Comparison of ENCODE assay signal across 28 cellular contexts in the genomic region with DNA sequence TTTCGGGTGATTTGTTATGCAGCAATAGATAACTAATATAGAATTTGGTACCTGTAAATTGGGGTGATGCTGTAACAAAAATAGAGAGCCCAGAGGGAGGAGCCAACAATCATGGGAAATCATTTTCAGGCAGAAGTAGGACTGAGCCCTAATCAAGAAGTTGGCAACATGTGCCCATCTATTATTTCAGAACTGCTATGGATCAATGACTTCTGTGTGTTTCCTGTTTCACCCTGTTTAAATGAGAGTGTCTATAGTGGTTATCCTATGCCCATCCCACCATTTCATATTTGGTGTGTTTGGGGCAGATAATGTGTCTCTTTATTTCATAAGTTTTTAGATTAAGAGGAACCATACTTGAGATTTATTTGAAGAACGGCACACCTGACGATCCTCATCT.
"Had no signal": no experiment of that assay in that cellular context is flagged by ENCODE, and none has a peak within 500 bp of the region (broad histone marks: within the 10 kb centered on the region; RNA-seq: fewer than 3 reads in every experiment).

No MANE protein-coding gene starts in this region.

- H2AFZ ChIP-seq: hepatocyte had no signal

- H3K27me3 ChIP-seq: colonic mucosa, esophagus muscularis mucosa, esophagus squamous epithelium, foreskin keratinocyte, gastrocnemius medialis, heart left ventricle, heart right ventricle, hepatocyte had no signal

- H3K36me3 ChIP-seq: colonic mucosa, esophagus muscularis mucosa, esophagus squamous epithelium, gastrocnemius medialis, heart left ventricle, heart right ventricle had no signal

- H3K79me2 ChIP-seq: hepatocyte had no signal

- H3K4me2 ChIP-seq: hepatocyte had no signal

- H3K4me3 ChIP-seq: colonic mucosa, coronary artery, dorsolateral prefrontal cortex, esophagus muscularis mucosa, esophagus squamous epithelium, gastrocnemius medialis, heart left ventricle, heart right ventricle, hepatocyte had no signal

- H3K27ac ChIP-seq: colonic mucosa, coronary artery, dorsolateral prefrontal cortex, epithelial cell of prostate, esophagus muscularis mucosa, esophagus squamous epithelium, foreskin keratinocyte, gastrocnemius medialis, heart left ventricle, heart right ventricle, hepatocyte had no signal

- H3K9me3 ChIP-seq: colonic mucosa, esophagus muscularis mucosa, gastrocnemius medialis had no signal

- FAIRE-seq: colon, endometrium, endothelial cell of umbilical vein, frontal cortex had no signal

- DNase-seq: colonic mucosa; cortex of kidney; dermis blood vessel endothelial cell; dorsolateral prefrontal cortex; effector CD4-positive, alpha-beta T cell; effector CD8-positive, alpha-beta T cell; effector memory CD4-positive, alpha-beta T cell; effector memory CD8-positive, alpha-beta T cell; endodermal cell; erythroblast; esophagus squamous epithelium; foreskin fibroblast; foreskin keratinocyte; foreskin melanocyte; gastrocnemius medialis; glutamatergic neuron; head of caudate nucleus; heart left ventricle; heart right ventricle had no signal

- ATAC-seq: effector memory CD8-positive, alpha-beta T cell; esophagus mucosa; foreskin keratinocyte; gastrocnemius medialis; heart left ventricle; heart right ventricle had no signal
